In the genomic region with DNA sequence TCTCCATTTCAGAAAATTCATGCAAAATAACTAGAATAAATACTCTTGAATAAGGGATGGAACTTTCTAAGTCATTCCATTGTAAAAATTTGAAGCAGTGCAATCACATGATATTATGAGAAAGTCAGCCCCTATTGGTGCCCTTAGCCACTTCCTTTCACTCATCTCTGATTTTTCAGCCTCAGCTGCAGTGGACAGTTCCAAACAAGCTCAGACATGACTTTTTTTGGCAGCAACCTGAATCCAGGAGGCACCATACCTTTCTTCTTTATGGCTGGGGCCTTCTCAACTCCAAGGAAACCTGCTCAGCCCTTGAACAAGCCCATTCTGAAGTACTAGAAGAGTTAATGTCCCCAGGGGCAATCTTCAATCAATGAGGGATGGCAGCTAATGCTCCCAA, we compare ENCODE assay signal across 1 cellular context.
TF ChIP-seq lines count a peak whose summit lies in the region.

No MANE protein-coding gene starts in this region.

TF ChIP-seq in GM23338, 12 proteins besides CTCF, POLR2A, EP300 and RAD21 (continued from another document):
- TF ChIP-seq, protein P1, sequence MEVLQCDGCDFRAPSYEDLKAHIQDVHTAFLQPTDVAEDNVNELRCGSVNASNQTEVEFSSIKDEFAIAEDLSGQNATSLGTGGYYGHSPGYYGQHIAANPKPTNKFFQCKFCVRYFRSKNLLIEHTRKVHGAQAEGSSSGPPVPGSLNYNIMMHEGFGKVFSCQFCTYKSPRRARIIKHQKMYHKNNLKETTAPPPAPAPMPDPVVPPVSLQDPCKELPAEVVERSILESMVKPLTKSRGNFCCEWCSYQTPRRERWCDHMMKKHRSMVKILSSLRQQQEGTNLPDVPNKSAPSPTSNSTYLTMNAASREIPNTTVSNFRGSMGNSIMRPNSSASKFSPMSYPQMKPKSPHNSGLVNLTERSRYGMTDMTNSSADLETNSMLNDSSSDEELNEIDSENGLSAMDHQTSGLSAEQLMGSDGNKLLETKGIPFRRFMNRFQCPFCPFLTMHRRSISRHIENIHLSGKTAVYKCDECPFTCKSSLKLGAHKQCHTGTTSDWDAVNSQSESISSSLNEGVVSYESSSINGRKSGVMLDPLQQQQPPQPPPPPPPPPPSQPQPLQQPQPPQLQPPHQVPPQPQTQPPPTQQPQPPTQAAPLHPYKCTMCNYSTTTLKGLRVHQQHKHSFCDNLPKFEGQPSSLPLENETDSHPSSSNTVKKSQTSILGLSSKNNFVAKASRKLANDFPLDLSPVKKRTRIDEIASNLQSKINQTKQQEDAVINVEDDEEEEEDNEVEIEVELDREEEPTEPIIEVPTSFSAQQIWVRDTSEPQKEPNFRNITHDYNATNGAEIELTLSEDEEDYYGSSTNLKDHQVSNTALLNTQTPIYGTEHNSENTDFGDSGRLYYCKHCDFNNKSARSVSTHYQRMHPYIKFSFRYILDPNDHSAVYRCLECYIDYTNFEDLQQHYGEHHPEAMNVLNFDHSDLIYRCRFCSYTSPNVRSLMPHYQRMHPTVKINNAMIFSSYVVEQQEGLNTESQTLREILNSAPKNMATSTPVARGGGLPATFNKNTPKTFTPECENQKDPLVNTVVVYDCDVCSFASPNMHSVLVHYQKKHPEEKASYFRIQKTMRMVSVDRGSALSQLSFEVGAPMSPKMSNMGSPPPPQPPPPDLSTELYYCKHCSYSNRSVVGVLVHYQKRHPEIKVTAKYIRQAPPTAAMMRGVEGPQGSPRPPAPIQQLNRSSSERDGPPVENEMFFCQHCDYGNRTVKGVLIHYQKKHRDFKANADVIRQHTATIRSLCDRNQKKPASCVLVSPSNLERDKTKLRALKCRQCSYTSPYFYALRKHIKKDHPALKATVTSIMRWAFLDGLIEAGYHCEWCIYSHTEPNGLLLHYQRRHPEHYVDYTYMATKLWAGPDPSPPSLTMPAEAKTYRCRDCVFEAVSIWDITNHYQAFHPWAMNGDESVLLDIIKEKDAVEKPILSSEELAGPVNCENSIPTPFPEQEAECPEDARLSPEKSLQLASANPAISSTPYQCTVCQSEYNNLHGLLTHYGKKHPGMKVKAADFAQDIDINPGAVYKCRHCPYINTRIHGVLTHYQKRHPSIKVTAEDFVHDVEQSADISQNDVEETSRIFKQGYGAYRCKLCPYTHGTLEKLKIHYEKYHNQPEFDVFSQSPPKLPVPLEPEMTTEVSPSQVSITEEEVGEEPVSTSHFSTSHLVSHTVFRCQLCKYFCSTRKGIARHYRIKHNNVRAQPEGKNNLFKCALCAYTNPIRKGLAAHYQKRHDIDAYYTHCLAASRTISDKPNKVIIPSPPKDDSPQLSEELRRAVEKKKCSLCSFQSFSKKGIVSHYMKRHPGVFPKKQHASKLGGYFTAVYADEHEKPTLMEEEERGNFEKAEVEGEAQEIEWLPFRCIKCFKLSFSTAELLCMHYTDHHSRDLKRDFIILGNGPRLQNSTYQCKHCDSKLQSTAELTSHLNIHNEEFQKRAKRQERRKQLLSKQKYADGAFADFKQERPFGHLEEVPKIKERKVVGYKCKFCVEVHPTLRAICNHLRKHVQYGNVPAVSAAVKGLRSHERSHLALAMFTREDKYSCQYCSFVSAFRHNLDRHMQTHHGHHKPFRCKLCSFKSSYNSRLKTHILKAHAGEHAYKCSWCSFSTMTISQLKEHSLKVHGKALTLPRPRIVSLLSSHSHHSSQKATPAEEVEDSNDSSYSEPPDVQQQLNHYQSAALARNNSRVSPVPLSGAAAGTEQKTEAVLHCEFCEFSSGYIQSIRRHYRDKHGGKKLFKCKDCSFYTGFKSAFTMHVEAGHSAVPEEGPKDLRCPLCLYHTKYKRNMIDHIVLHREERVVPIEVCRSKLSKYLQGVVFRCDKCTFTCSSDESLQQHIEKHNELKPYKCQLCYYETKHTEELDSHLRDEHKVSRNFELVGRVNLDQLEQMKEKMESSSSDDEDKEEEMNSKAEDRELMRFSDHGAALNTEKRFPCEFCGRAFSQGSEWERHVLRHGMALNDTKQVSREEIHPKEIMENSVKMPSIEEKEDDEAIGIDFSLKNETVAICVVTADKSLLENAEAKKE (CRISPR knock-in tag; IDR thresholded peaks at IDR 0.05), result no peak
- TF ChIP-seq STAT1 (IDR thresholded peaks at IDR 0.05; ENCODE audit: unreplicated experiment) (no peak), ZNF114 (CRISPR knock-in tag; IDR thresholded peaks at IDR 0.05) (no peak), EZH2 (IDR thresholded peaks at IDR 0.05; ENCODE audit: low read depth, unreplicated experiment) (no peak), NANOG (IDR thresholded peaks at IDR 0.05; ENCODE audit: borderline replicate concordance) (no peak), JUNB (IDR thresholded peaks at IDR 0.05; ENCODE audit: unreplicated experiment) (no peak), EZH2phosphoT487 (IDR thresholded peaks at IDR 0.05; ENCODE audit: unreplicated experiment) (no peak), ZNF331 (CRISPR knock-in tag; IDR thresholded peaks at IDR 0.05; ENCODE audit: low read depth) (no peak), CREB1 (CRISPR knock-in tag; IDR thresholded peaks at IDR 0.05; ENCODE audit: low read depth) (no peak)
- TF ChIP-seq, protein P2, sequence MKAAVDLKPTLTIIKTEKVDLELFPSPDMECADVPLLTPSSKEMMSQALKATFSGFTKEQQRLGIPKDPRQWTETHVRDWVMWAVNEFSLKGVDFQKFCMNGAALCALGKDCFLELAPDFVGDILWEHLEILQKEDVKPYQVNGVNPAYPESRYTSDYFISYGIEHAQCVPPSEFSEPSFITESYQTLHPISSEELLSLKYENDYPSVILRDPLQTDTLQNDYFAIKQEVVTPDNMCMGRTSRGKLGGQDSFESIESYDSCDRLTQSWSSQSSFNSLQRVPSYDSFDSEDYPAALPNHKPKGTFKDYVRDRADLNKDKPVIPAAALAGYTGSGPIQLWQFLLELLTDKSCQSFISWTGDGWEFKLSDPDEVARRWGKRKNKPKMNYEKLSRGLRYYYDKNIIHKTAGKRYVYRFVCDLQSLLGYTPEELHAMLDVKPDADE (IDR thresholded peaks at IDR 0.05), result no peak
